Comparison of ENCODE assay signal across 1 cellular context in genomic region chr5:179763215-179763945, GRCh38.
TF ChIP-seq lines count a peak whose summit lies in the region.

No MANE protein-coding gene starts in this region.

TF ChIP-seq in GM23338, 12 proteins besides CTCF, POLR2A, EP300 and RAD21 (continued from another document):
- TF ChIP-seq, protein P1, sequence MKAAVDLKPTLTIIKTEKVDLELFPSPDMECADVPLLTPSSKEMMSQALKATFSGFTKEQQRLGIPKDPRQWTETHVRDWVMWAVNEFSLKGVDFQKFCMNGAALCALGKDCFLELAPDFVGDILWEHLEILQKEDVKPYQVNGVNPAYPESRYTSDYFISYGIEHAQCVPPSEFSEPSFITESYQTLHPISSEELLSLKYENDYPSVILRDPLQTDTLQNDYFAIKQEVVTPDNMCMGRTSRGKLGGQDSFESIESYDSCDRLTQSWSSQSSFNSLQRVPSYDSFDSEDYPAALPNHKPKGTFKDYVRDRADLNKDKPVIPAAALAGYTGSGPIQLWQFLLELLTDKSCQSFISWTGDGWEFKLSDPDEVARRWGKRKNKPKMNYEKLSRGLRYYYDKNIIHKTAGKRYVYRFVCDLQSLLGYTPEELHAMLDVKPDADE (IDR thresholded peaks at IDR 0.05): no peak
